30 cellular contexts compared by ENCODE assay signal in the genomic region with DNA sequence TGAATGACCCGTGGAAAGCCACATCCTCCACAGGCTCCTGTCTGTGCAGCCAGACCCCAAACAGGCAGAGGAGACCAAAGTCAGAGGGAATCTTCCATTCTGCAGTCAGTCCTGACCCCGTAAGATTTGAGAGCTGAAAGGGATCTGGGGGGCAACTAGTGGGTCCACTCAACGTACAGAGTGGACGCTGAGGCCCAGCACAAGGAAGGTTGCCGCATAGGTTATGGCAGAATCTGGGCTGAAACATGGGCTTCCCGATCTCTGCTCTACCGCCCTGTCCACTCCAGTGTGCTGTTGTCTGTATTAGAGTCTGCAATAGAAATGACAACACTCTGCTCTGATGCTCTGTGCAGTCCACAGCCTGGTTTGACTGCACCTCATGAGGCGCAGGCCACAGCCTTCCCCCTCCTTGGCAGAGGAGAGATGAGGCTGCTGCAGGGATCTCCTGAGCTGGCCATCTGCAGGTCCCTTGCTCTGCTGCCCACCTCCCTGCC. TPM values are rescaled to one million over a fixed set of nuclear protein-coding genes. Genes with fewer than 3 reads are reported as not detected.
DNase-seq lines count a peak whose midpoint lies in the region; ATAC-seq, FAIRE-seq and TF ChIP-seq lines count a peak whose summit lies in the region.
"Had no signal": no experiment of that assay in that cellular context is flagged by ENCODE, and none has a peak within 500 bp of the region (broad histone marks: within the 10 kb centered on the region; RNA-seq: fewer than 3 reads in every experiment).

No MANE protein-coding gene starts in this region.

- peak overlapping the region; percentile 2 for H3K23ac ChIP-seq in neuronal stem cell (ENCODE audit: low read depth, low read length, poor library complexity)

- H4K91ac ChIP-seq in neuronal stem cell (ENCODE audit: low read depth, low read length, poor library complexity), result no peak overlapping the region

- H3K9me3 Mint-ChIP-seq in central memory CD8-positive, alpha-beta T cell, result no peaks in the 10 kb centered on the region

- H3K4me1 ChIP-seq in left ventricle myocardium inferior, result peaks cover 89% of the 10 kb centered on the region
- H3K4me1 ChIP-seq in right cardiac atrium (ENCODE audit: control insufficient read depth, insufficient read depth, low read length), result peaks cover 33% of the 10 kb centered on the region
- peaks cover 0 to 15% of the 10 kb centered on the region in 2 donors for H3K4me1 ChIP-seq in neuronal stem cell (ENCODE audit: control insufficient read depth in 2 of 2, insufficient read depth in 1 of 2, low read depth in 1 of 2, low read length in 2 of 2)
- peaks cover 64% of the 10 kb centered on the region for H3K4me1 ChIP-seq in upper lobe of right lung

- peak overlapping the region; percentile 17 for H2BK120ac ChIP-seq in neuronal stem cell (ENCODE audit: low read depth, low read length)

- H3K27me3 ChIP-seq in left ventricle myocardium inferior (ENCODE audit: low read depth) (no peaks in the 10 kb centered on the region), right cardiac atrium (ENCODE audit: control insufficient read depth, insufficient read depth) (no peaks in the 10 kb centered on the region), neuronal stem cell (ENCODE audit: control insufficient read depth in 3 of 3, insufficient read depth in 3 of 3, low read depth in 1 of 3, low read length in 3 of 3) (peaks cover 0 to 1% (median 0%) of the 10 kb centered on the region in 3 experiments), upper lobe of right lung (no peaks in the 10 kb centered on the region)
- H3K27me3 ChIP-seq: transverse colon had no signal

- DNase-seq in left ventricle myocardium inferior, result no peak
- no peak for DNase-seq in right cardiac atrium
- DNase-seq in central memory CD8-positive, alpha-beta T cell (ENCODE audit: low spot score in 2 of 2), result no peak
- DNase-seq in neuronal stem cell (ENCODE audit: low spot score), result no peak
- DNase-seq in upper lobe of right lung, result no peak
- no peak for DNase-seq in GM19239 (ENCODE audit: insufficient read length, low spot score)
- no peak for DNase-seq in middle frontal gyrus (ENCODE audit: extremely low spot score, low spot score)
- DNase-seq: activated CD4-positive, alpha-beta T cell treated with anti-CD3 and anti-CD28 coated beads, Interleukin-2, amount 50 U/mL, for 48 hours; Calu3; DMS79 treated with DMSO at 0.1 percent for 48 hours; effector CD4-positive, alpha-beta T cell; GF-D8; KBM-7; mesendoderm; NCI-H1436; NCI-H2107; NCI-H748 treated with DMSO at 0.1 percent for 48 hours; stimulated activated naive CD4-positive, alpha-beta T cell treated with Interleukin-2 at 50 U/mL for 16 hours; SW 1271; T1000; transverse colon; WERI-Rb-1 had no signal

- H2BK15ac ChIP-seq in neuronal stem cell (ENCODE audit: low read length), result no peak overlapping the region

- no peak overlapping the region for H3K4ac ChIP-seq in neuronal stem cell (ENCODE audit: low read length)

- H2AK5ac ChIP-seq in neuronal stem cell (ENCODE audit: low read depth, low read length), result no peak overlapping the region

- peak overlapping the region; percentile 30 for H3K18ac ChIP-seq in neuronal stem cell (ENCODE audit: low read length)

- H2BK12ac ChIP-seq in neuronal stem cell (ENCODE audit: low read length), result no peak overlapping the region

- H3K27ac Mint-ChIP-seq in central memory CD8-positive, alpha-beta T cell (ENCODE audit: low read depth), result peak overlapping the region; percentile 67
- H3K27ac Mint-ChIP-seq: activated naive CD8-positive, alpha-beta T cell had no signal

- H3K4me2 ChIP-seq in neuronal stem cell (ENCODE audit: insufficient read depth, low read length, poor library complexity, severe bottlenecking), result no peak overlapping the region

- no peak overlapping the region for H3K4me3 ChIP-seq in left ventricle myocardium inferior
- no peak overlapping the region for H3K4me3 ChIP-seq in right cardiac atrium (ENCODE audit: low read length)
- H3K4me3 ChIP-seq in neuronal stem cell (ENCODE audit: low read length in 2 of 2), result no peak overlapping the region
- H3K4me3 ChIP-seq in upper lobe of right lung, result no peak overlapping the region
- H3K4me3 ChIP-seq: psoas muscle, transverse colon had no signal

- TF ChIP-seq CTCF in left ventricle myocardium inferior (IDR thresholded peaks at IDR 0.05; ENCODE audit: borderline replicate concordance) (no peak), upper lobe of right lung (IDR thresholded peaks at IDR 0.05) (no peak)

- WGBS in right cardiac atrium, result 95% methylated on average over 8 of the region's 8 CpGs
- no CpG with 5 or more reads among the region's 8 CpGs for WGBS in neuronal stem cell (ENCODE audit: extremely low coverage in 2 of 2, insufficient read length in 2 of 2, insufficient replicate concordance in 1 of 2), 2 donors

- H3K79me1 ChIP-seq in neuronal stem cell (ENCODE audit: low read depth, low read length), result no peaks in the 10 kb centered on the region

- ATAC-seq in right cardiac atrium (no peak), upper lobe of right lung (no peak), GM18498 (IDR thresholded peaks at IDR 0.05; ENCODE audit: unreplicated experiment) (no peak)
- no peak for ATAC-seq in central memory CD8-positive, alpha-beta T cell (replicated peaks; ENCODE audit: extremely low read depth, poor library complexity, severe bottlenecking)
- ATAC-seq: HCT116, left colon had no signal

- H3K27me3 Mint-ChIP-seq in central memory CD8-positive, alpha-beta T cell, result no peaks in the 10 kb centered on the region
- H3K27me3 Mint-ChIP-seq: activated naive CD8-positive, alpha-beta T cell had no signal

- H3K4me3 Mint-ChIP-seq in central memory CD8-positive, alpha-beta T cell, result no peak overlapping the region
- H3K4me3 Mint-ChIP-seq: activated naive CD8-positive, alpha-beta T cell had no signal

- H2AFZ ChIP-seq in neuronal stem cell (ENCODE audit: low read length), result no peak overlapping the region

- no peak for FAIRE-seq in GM19239 (lab: Jason Lieb, UNC)
- FAIRE-seq: RCC 7860 had no signal

- H2BK5ac ChIP-seq in neuronal stem cell (ENCODE audit: low read length), result no peak overlapping the region

- H3K27ac ChIP-seq in left ventricle myocardium inferior (replicated peaks), result peak overlapping the region; percentile 97
- no peak overlapping the region for H3K27ac ChIP-seq in right cardiac atrium (ENCODE audit: low read length)
- no peak overlapping the region for H3K27ac ChIP-seq in neuronal stem cell (replicated peaks; ENCODE audit: low read length)
- peak overlapping the region; percentile 6 for H3K27ac ChIP-seq in upper lobe of right lung
- H3K27ac ChIP-seq: C4-2B, epithelial cell of prostate, WERI-Rb-1 had no signal

- peaks cover 16% of the 10 kb centered on the region for H3K4me1 Mint-ChIP-seq in central memory CD8-positive, alpha-beta T cell

- H3K9me3 ChIP-seq in left ventricle myocardium inferior (replicated peaks) (no peaks in the 10 kb centered on the region), right cardiac atrium (ENCODE audit: control insufficient read depth, low read length) (no peaks in the 10 kb centered on the region), neuronal stem cell (replicated peaks in 1 of 2; ENCODE audit: control insufficient read depth in 2 of 2, insufficient read depth in 1 of 2, low read depth in 1 of 2, low read length in 2 of 2) (no peaks in the 10 kb centered on the region), upper lobe of right lung (no peaks in the 10 kb centered on the region)
- H3K9me3 ChIP-seq: psoas muscle, transverse colon had no signal

- no peak overlapping the region for H3K14ac ChIP-seq in neuronal stem cell (ENCODE audit: low read length)

- intact Hi-C loops in left ventricle myocardium inferior (cut with micrococcal nuclease) (no loop called here), right cardiac atrium (cut with DNase I) (no loop called here), upper lobe of right lung (cut with DNase I) (no loop called here)

- no peak overlapping the region for H3K9ac ChIP-seq in neuronal stem cell (ENCODE audit: low read depth, low read length, poor library complexity)

- H3K36me3 Mint-ChIP-seq in central memory CD8-positive, alpha-beta T cell (ENCODE audit: insufficient read depth), result peaks cover 3% of the 10 kb centered on the region
- H3K36me3 Mint-ChIP-seq: activated naive CD8-positive, alpha-beta T cell had no signal

- H3K36me3 ChIP-seq in left ventricle myocardium inferior (peaks cover 59% of the 10 kb centered on the region), neuronal stem cell (replicated peaks in 1 of 2; ENCODE audit: control insufficient read depth in 2 of 2, insufficient read depth in 2 of 2, low read length in 2 of 2) (no peaks in the 10 kb centered on the region), upper lobe of right lung (peaks cover 21% of the 10 kb centered on the region)
- H3K36me3 ChIP-seq: transverse colon, WERI-Rb-1 had no signal

- no peak overlapping the region for H4K8ac ChIP-seq in neuronal stem cell (ENCODE audit: low read depth, low read length)

RNA-seq across cellular contexts. Expression of a gene that starts 7.9 kb away (rescaled TPM):
- total RNA-seq in left ventricle myocardium inferior (14.2 TPM), right cardiac atrium (10 to 100 TPM; 15.4 to 20.7 (median 19.2) TPM), upper lobe of right lung (26.9 TPM)
- polyA plus RNA-seq in right cardiac atrium, result 14.8 TPM
- polyA plus RNA-seq in neuronal stem cell (2013, experiment 1 of 2), result 65.4 TPM
- 66.3 TPM for polyA plus RNA-seq in neuronal stem cell (2013, experiment 2 of 2)

RNA-seq across cellular contexts. Expression of a gene that starts 14.2 kb away (rescaled TPM):
- total RNA-seq in left ventricle myocardium inferior (27.5 TPM), right cardiac atrium (10 to 100 TPM; 18.8 to 43.8 (median 23.8) TPM), upper lobe of right lung (160 TPM)
- 32.5 TPM for polyA plus RNA-seq in right cardiac atrium
- 0.22 TPM for polyA plus RNA-seq in neuronal stem cell (2013, experiment 1 of 2)
- 0.26 TPM for polyA plus RNA-seq in neuronal stem cell (2013, experiment 2 of 2)

RNA-seq across cellular contexts. Expression of a gene that starts 33.2 kb away (rescaled TPM):
- 103 TPM for total RNA-seq in left ventricle myocardium inferior
- 10 to 100 TPM; 57.9 to 92.1 (median 76.3) TPM for total RNA-seq in right cardiac atrium
- 45.4 TPM for polyA plus RNA-seq in right cardiac atrium
- 13.0 TPM for polyA plus RNA-seq in neuronal stem cell (2013, experiment 1 of 2)
- polyA plus RNA-seq in neuronal stem cell (2013, experiment 2 of 2), result 13.1 TPM
- total RNA-seq in upper lobe of right lung, result 40.9 TPM

Comparison
In these comparisons a context has a peak if more than half of its experiments do, and no peak if none do; other contexts are left out.
1. H3K27ac ChIP-seq: peak in left ventricle myocardium inferior (single experiment) and upper lobe of right lung (single experiment); none in right cardiac atrium (single experiment) and neuronal stem cell (single experiment).